8 cellular contexts compared by ENCODE assay signal in the genomic region with DNA sequence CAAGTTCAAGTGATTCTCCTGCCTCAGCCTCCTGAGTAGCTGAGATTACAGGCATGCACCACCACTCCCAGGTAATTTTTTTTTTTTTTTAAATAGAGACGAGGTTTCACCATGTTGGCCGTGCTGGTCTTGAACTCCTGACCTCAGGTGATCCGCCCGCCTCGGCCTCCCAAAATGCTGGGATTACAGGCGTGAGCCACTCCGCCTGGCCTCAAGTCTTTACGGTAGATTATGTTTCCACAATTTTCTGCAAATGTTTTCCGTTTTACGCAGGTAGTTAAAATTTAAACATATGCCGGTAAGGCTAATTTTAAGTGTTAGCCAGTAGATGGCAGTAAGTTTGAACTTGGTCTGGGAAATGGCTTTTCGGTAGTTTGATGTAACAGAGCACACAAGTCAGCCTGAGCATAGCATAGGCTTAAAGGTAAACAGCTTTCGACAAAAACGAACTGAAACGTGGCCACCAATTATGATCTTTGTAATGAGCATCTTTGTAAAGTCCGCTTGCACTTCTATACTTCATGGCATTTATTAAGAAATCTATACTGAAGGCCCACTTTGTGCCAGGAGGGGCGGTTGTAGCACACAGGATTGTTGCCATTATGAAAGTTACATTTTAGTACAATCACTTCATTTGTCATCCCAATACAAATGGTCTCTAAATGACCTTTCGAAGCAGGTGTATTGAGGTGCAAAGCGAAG. TPM values are rescaled to one million over a fixed set of nuclear protein-coding genes. Genes with fewer than 3 reads are reported as not detected.
A peak's percentile ranks its signal among the peaks of the same experiment; 100 is the strongest.
DNase-seq lines count a peak whose midpoint lies in the region; ATAC-seq and TF ChIP-seq lines count a peak whose summit lies in the region.

No MANE protein-coding gene starts in this region.

- H3K4me3 Mint-ChIP-seq in CD4-positive, CD25-positive, alpha-beta regulatory T cell = peak overlapping the region in 2 of 4 donors; percentile 45 to 58

- peak in 1 of 2 donors; percentile 66 for ATAC-seq in CD4-positive, CD25-positive, alpha-beta regulatory T cell (ENCODE audit: low read depth in 2 of 2)
- peak; percentile 60 for ATAC-seq in GM18517 (IDR thresholded peaks at IDR 0.05; ENCODE audit: unreplicated experiment)

- no peaks in the 10 kb centered on the region for H3K79me2 ChIP-seq in PC-9 (ENCODE audit: low read depth)

- H3K9me2 ChIP-seq in PC-9 (ENCODE audit: insufficient read depth) = no peaks in the 10 kb centered on the region

- DNase-seq in CD4-positive, CD25-positive, alpha-beta regulatory T cell = peak in 2 of 3 donors; percentile 52 to 71
- DNase-seq in HS-27A (ENCODE audit: low read depth) (peak; percentile 53), PC-9 (peak; percentile 10 to 35), dermis microvascular lymphatic vessel endothelial cell (ENCODE audit: low read depth in 2 of 2) (peak; percentile 59 to 63), medulla oblongata (ENCODE audit: extremely low spot score) (peak; percentile 43)
- DNase-seq in stimulated activated CD4-positive, alpha-beta T cell treated with anti-CD3 and anti-CD28 coated beads, Interleukin-15, amount 100 ng/mL, for 24 hours = no peak
- no peak for DNase-seq in stimulated activated CD4-positive, alpha-beta T cell treated with anti-CD3 and anti-CD28 coated beads, Interleukin-4, amount 100 ng/mL, for 24 hours

- H2AFZ ChIP-seq in PC-9 = 0 out of 2 replicates have a peak overlapping the region, but pooled peaks have one; percentile 70

- no peaks in the 10 kb centered on the region for H3K9me3 ChIP-seq in CD4-positive, CD25-positive, alpha-beta regulatory T cell (ENCODE audit: control insufficient read depth in 2 of 2, low read length in 2 of 2)
- no peaks in the 10 kb centered on the region for H3K9me3 ChIP-seq in PC-9 (ENCODE audit: insufficient read depth, low read depth)

- peaks cover 0 to 12% (median 0%) of the 10 kb centered on the region in 4 donors for H3K4me1 Mint-ChIP-seq in CD4-positive, CD25-positive, alpha-beta regulatory T cell

- no peaks in the 10 kb centered on the region for H3K4me1 ChIP-seq in CD4-positive, CD25-positive, alpha-beta regulatory T cell (ENCODE audit: control insufficient read depth, insufficient read depth, low read length, poor library complexity, severe bottlenecking)
- no peaks in the 10 kb centered on the region for H3K4me1 ChIP-seq in PC-9 (replicated peaks; ENCODE audit: insufficient read depth)

- H3K36me3 ChIP-seq in CD4-positive, CD25-positive, alpha-beta regulatory T cell (ENCODE audit: control insufficient read depth, insufficient read depth, low read length) = no peaks in the 10 kb centered on the region
- H3K36me3 ChIP-seq in PC-9 (ENCODE audit: low read depth) = no peaks in the 10 kb centered on the region

- no peaks in the 10 kb centered on the region for H3F3A ChIP-seq in PC-9 (ENCODE audit: insufficient read depth, low read depth)

- no peaks in the 10 kb centered on the region for H3K36me3 Mint-ChIP-seq in CD4-positive, CD25-positive, alpha-beta regulatory T cell

- POLR2A ChIA-PET in PC-9 (lab: Charles Lee; ENCODE audit: unreplicated experiment) = interaction anchor here (0.6 kb wide), 1 partner anchor 234 kb away, joined by 8 read pairs; no protein-coding TSS in a partner anchor

- CTCF ChIA-PET in PC-9 (lab: Charles Lee) = interaction anchor here (0.6 to 0.7 kb wide), 3 partner anchors 12 to 454 kb away, joined by 3 to 9 read pairs (median 3); no protein-coding TSS in a partner anchor

- BruUV-seq in PC-9 (replicated peaks; lab: Mats Ljungman, UMichigan) = no TSS peak

- no peaks in the 10 kb centered on the region for H4K20me1 ChIP-seq in PC-9 (ENCODE audit: insufficient read depth)

- H3K27me3 Mint-ChIP-seq in CD4-positive, CD25-positive, alpha-beta regulatory T cell = peaks cover 13% of the 10 kb centered on the region

- H3K4me3 ChIP-seq in CD4-positive, CD25-positive, alpha-beta regulatory T cell (ENCODE audit: low read depth, low read length) = no peak overlapping the region
- peak overlapping the region; percentile 32; the same call in 1 of the 2 replicates for H3K4me3 ChIP-seq in PC-9

- peak overlapping the region in 1 of 3 donors; percentile 44 for H3K27ac Mint-ChIP-seq in CD4-positive, CD25-positive, alpha-beta regulatory T cell

- peak overlapping the region; percentile 71 for H3K4me2 ChIP-seq in PC-9

- no peaks in the 10 kb centered on the region for H3K27me3 ChIP-seq in CD4-positive, CD25-positive, alpha-beta regulatory T cell (ENCODE audit: control insufficient read depth, insufficient read depth, low read length)
- no peaks in the 10 kb centered on the region for H3K27me3 ChIP-seq in PC-9 (ENCODE audit: insufficient read depth, low read depth)

- TF ChIP-seq CTCF in PC-9 (conservative IDR thresholded peaks at IDR 0.05) = peak; percentile 68

- intact Hi-C loops in PC-9 (cut with micrococcal nuclease; ENCODE audit: unreplicated experiment) = loop anchor here (1.0 kb wide), 1 partner anchor 261 kb away; no protein-coding TSS in a partner anchor

- peaks cover 0 to 3% (median 0%) of the 10 kb centered on the region in 7 donors for H3K9me3 Mint-ChIP-seq in CD4-positive, CD25-positive, alpha-beta regulatory T cell

- H3K27ac ChIP-seq in CD4-positive, CD25-positive, alpha-beta regulatory T cell (ENCODE audit: insufficient read depth, low read length, poor library complexity, severe bottlenecking) = no peak overlapping the region
- no peak overlapping the region for H3K27ac ChIP-seq in PC-9

RNA-seq across cellular contexts. Expression of gene CCKAR, which starts 31.1 kb away (rescaled TPM):
- total RNA-seq in CD4-positive, CD25-positive, alpha-beta regulatory T cell = not detected
- not detected for polyA plus RNA-seq in CD4-positive, CD25-positive, alpha-beta regulatory T cell
- total RNA-seq in PC-9 (2021) (not detected in 2 replicates), dermis microvascular lymphatic vessel endothelial cell (not detected in 2 replicates)

Comparison
In these comparisons a context has a peak if more than half of its experiments do, and no peak if none do; other contexts are left out.
1. DNase-seq: peak in CD4-positive, CD25-positive, alpha-beta regulatory T cell (2 of 3), HS-27A (single experiment), PC-9 (2 of 2), dermis microvascular lymphatic vessel endothelial cell (2 of 2) and medulla oblongata (single experiment); none in stimulated activated CD4-positive, alpha-beta T cell treated with anti-CD3 and anti-CD28 coated beads, Interleukin-15, amount 100 ng/mL, for 24 hours (single experiment) and stimulated activated CD4-positive, alpha-beta T cell treated with anti-CD3 and anti-CD28 coated beads, Interleukin-4, amount 100 ng/mL, for 24 hours (single experiment).